Comparison of ENCODE assay signal across 19 cellular contexts in genomic region chr1:166907763-166908162, GRCh38. TPM values are rescaled to one million over a fixed set of nuclear protein-coding genes. Genes with fewer than 3 reads are reported as not detected.
DNase-seq lines count a peak whose midpoint lies in the region; ATAC-seq, FAIRE-seq and TF ChIP-seq lines count a peak whose summit lies in the region.
"Had no signal": no experiment of that assay in that cellular context is flagged by ENCODE, and none has a peak within 500 bp of the region (broad histone marks: within the 10 kb centered on the region; RNA-seq: fewer than 3 reads in every experiment).

No MANE protein-coding gene starts in this region.

- H3K4me2 ChIP-seq in H1 (ENCODE audit: insufficient read depth in 1 of 2, low read depth in 2 of 2, low read length in 2 of 2) (no peak overlapping the region), GM23338 (no peak overlapping the region)

- no peak overlapping the region for H4K8ac ChIP-seq in H1 (ENCODE audit: extremely low read depth, insufficient read depth, low read length)

- H2AK5ac ChIP-seq in H1 (ENCODE audit: low read depth, low read length) = no peak overlapping the region

- H3K9me2 ChIP-seq in GM23338 (ENCODE audit: insufficient read depth) = no peaks in the 10 kb centered on the region

- H2BK120ac ChIP-seq in H1 (replicated peaks; ENCODE audit: low read depth, low read length) = no peak overlapping the region

- in situ Hi-C loops in KBM-7 (cut with MboI; ENCODE audit: low pct_unique_long_range_greater_than_20kb, low sequenced_read_pairs) = no loop called here

- H3K4me1 ChIP-seq in H1 (replicated peaks in 1 of 4; ENCODE audit: control insufficient read depth in 3 of 4, insufficient read depth in 4 of 4, low read length in 3 of 4) (no peaks in the 10 kb centered on the region), GM23338 (ENCODE audit: insufficient read depth) (no peaks in the 10 kb centered on the region)
- H3K4me1 ChIP-seq: Caco-2 had no signal

- H4K5ac ChIP-seq in H1 (ENCODE audit: insufficient read length, low read depth, low read length) = no peak overlapping the region

- H3K9ac ChIP-seq in H1 (replicated peaks in 1 of 4; ENCODE audit: extremely low read depth in 1 of 4, low read depth in 3 of 4, low read length in 3 of 4) = no peak overlapping the region

- H3K79me2 ChIP-seq in H1 (ENCODE audit: control insufficient read depth in 1 of 2, insufficient read depth in 2 of 2, low read length in 2 of 2) = no peaks in the 10 kb centered on the region
- no peaks in the 10 kb centered on the region for H3K79me2 ChIP-seq in GM23338 (replicated peaks; ENCODE audit: insufficient read depth)

- no peak overlapping the region for H2BK20ac ChIP-seq in H1 (ENCODE audit: low read length)

- no peak overlapping the region for H4K91ac ChIP-seq in H1 (replicated peaks; ENCODE audit: insufficient read length, low read length)

- H3K27me3 ChIP-seq in H1 (replicated peaks in 1 of 4; ENCODE audit: control insufficient read depth in 3 of 4, extremely low read depth in 1 of 4, insufficient read depth in 3 of 4, low read length in 3 of 4) = no peaks in the 10 kb centered on the region; a peak in 1 of 7 replicates
- no peaks in the 10 kb centered on the region for H3K27me3 ChIP-seq in GM23338 (ENCODE audit: insufficient read depth)
- H3K27me3 ChIP-seq: ascending aorta, spleen had no signal

- no peak overlapping the region for H2BK12ac ChIP-seq in H1 (ENCODE audit: low read depth, low read length)

- no peak for TF ChIP-seq POLR2A in H1 (IDR thresholded peaks at IDR 0.05; ENCODE audit: control extremely low read depth in 1 of 2, low read depth in 2 of 2, low read length in 2 of 2)

- H3F3A ChIP-seq in GM23338 (replicated peaks; ENCODE audit: low read depth) = no peaks in the 10 kb centered on the region

- H3K79me1 ChIP-seq in H1 (ENCODE audit: low read depth, low read length) = no peaks in the 10 kb centered on the region

- peak overlapping the region; percentile 71; the same call in 1 of the 2 replicates for H2AFZ ChIP-seq in H1 (ENCODE audit: low read length)
- no peak overlapping the region for H2AFZ ChIP-seq in GM23338

- H3K36me3 ChIP-seq in H1 (ENCODE audit: control insufficient read depth in 2 of 4, insufficient read depth in 4 of 4, low read length in 3 of 4) (no peaks in the 10 kb centered on the region), GM23338 (ENCODE audit: insufficient read depth) (0 out of 2 replicates have a peak, but pooled peaks cover 3% of the 10 kb centered on the region)
- H3K36me3 ChIP-seq: ascending aorta, spleen had no signal

- H3K9me3 Mint-ChIP-seq in GM23338 (peaks cover 19% of the 10 kb centered on the region), endothelial cell (ENCODE audit: unreplicated experiment) (peaks cover 4% of the 10 kb centered on the region)
- H3K9me3 Mint-ChIP-seq: activated naive CD4-positive, alpha-beta T cell treated with anti-CD3 and anti-CD28 coated beads for 36 hours; effector memory CD8-positive, alpha-beta T cell had no signal

- H3K36me3 Mint-ChIP-seq in GM23338 (ENCODE audit: low read depth) (peaks cover 19% of the 10 kb centered on the region; the same call in 2 of the 3 replicates), endothelial cell (ENCODE audit: low read depth, unreplicated experiment) (no peaks in the 10 kb centered on the region)

- no peak overlapping the region for H3K14ac ChIP-seq in H1 (ENCODE audit: insufficient read length)

- H3K4me3 ChIP-seq in H1 (ENCODE audit: extremely low read depth in 1 of 4, insufficient read depth in 2 of 4, low read depth in 3 of 4, low read length in 4 of 4) (no peak overlapping the region), GM23338 (no peak overlapping the region)
- H3K4me3 ChIP-seq: ascending aorta, spleen had no signal

- H3K23me2 ChIP-seq in H1 (ENCODE audit: low read depth, low read length) = no peaks in the 10 kb centered on the region

- WGBS in H1 (ENCODE audit: extremely low coverage in 1 of 2, insufficient coverage in 1 of 2, insufficient read length in 1 of 2, insufficient replicate concordance in 2 of 2, low coverage in 1 of 2, low lambda C conversion rate in 2 of 2, missing lambda C conversion rate in 1 of 2), 2 experiments = 77% methylated on average over 3 of the region's 3 CpGs; no CpG with 5 or more reads in 1 of the 2 experiments

- no peak overlapping the region for H3K4me3 Mint-ChIP-seq in GM23338
- H3K4me3 Mint-ChIP-seq in endothelial cell (ENCODE audit: unreplicated experiment) = no peak overlapping the region
- H3K4me3 Mint-ChIP-seq: activated naive CD4-positive, alpha-beta T cell treated with anti-CD3 and anti-CD28 coated beads for 36 hours; effector memory CD8-positive, alpha-beta T cell; nephron progenitor cell had no signal

- TF ChIP-seq CTCF in H1 (IDR thresholded peaks at IDR 0.05; ENCODE audit: control extremely low read depth in 1 of 3, insufficient read depth in 1 of 3, low read depth in 1 of 3, low read length in 3 of 3) (no peak), GM23338 (conservative IDR thresholded peaks at IDR 0.05; ENCODE audit: low read depth in 2 of 2) (no peak), endothelial cell (IDR thresholded peaks at IDR 0.05; ENCODE audit: unreplicated experiment) (no peak)

- POLR2A ChIA-PET in H1 (lab: Charles Lee; ENCODE audit: partially characterized antibody) = no interaction called here

- H3K27me3 Mint-ChIP-seq in GM23338 (ENCODE audit: insufficient read depth, low read depth, poor library complexity) (peaks cover 3% of the 10 kb centered on the region), endothelial cell (ENCODE audit: unreplicated experiment) (peaks cover 2% of the 10 kb centered on the region)

- H2BK5ac ChIP-seq in H1 (ENCODE audit: low read depth, low read length) = no peak overlapping the region

- FAIRE-seq in GM18507 (lab: Jason Lieb, UNC) = peak; percentile 74
- no peak for FAIRE-seq in H1 (lab: Jason Lieb, UNC)
- FAIRE-seq: keratinocyte had no signal

- no peak overlapping the region for H3K56ac ChIP-seq in H1 (replicated peaks; ENCODE audit: insufficient read length, low read depth, low read length)

- CTCF ChIA-PET in H1 (lab: Charles Lee; ENCODE audit: partially characterized antibody) = interaction anchor here (0.9 to 23.8 kb wide), 5 partner anchors 9 to 151 kb away, joined by 3 to 874 read pairs (median 5); no protein-coding TSS in a partner anchor

- peaks cover 2 to 6% of the 10 kb centered on the region in 2 experiments for H3K9me3 ChIP-seq in H1 (ENCODE audit: insufficient read depth in 2 of 2, low read depth in 1 of 2, low read length in 1 of 2)
- H3K9me3 ChIP-seq: ascending aorta had no signal

- H4K20me1 ChIP-seq in H1 (replicated peaks in 1 of 2; ENCODE audit: control insufficient read depth in 1 of 2, insufficient read depth in 2 of 2, low read length in 2 of 2) (no peaks in the 10 kb centered on the region), GM23338 (replicated peaks; ENCODE audit: insufficient read depth) (no peaks in the 10 kb centered on the region)

- intact Hi-C loops in head of caudate nucleus (cut with DNase I) = no loop called here

- H3K27ac Mint-ChIP-seq in GM23338 = no peak overlapping the region
- H3K27ac Mint-ChIP-seq in endothelial cell (ENCODE audit: unreplicated experiment) = no peak overlapping the region
- H3K27ac Mint-ChIP-seq: activated naive CD4-positive, alpha-beta T cell treated with anti-CD3 and anti-CD28 coated beads for 36 hours; effector memory CD8-positive, alpha-beta T cell; nephron progenitor cell had no signal

- H3K23ac ChIP-seq in H1 (ENCODE audit: insufficient read length) = no peak overlapping the region

- DNase-seq in GM18507 (ENCODE audit: extremely low spot score, insufficient read length, low read depth) (no peak), KBM-7 (peak; percentile 22), H1 (ENCODE audit: low read depth in 1 of 2, low spot score in 2 of 2) (no peak), head of caudate nucleus (no peak), GM23338 (ENCODE audit: low spot score) (no peak), cerebellar nuclear complex (lab: John Stamatoyannopoulos, UW) (no peak), endothelial cell (ENCODE audit: low spot score) (no peak)
- DNase-seq: activated naive CD4-positive, alpha-beta T cell treated with anti-CD3 and anti-CD28 coated beads for 36 hours; activated T-cell treated with anti-CD3 and anti-CD28 coated beads for 4 hours; Caco-2; effector memory CD8-positive, alpha-beta T cell; EL; NCI-H2029 treated with DMSO at 0.1 percent for 48 hours; nephron progenitor cell; spleen had no signal

- TF ChIP-seq RAD21 in H1 (IDR thresholded peaks at IDR 0.05 in 1 of 2, conservative IDR thresholded peaks at IDR 0.05 in 1 of 2; ENCODE audit: low read depth in 2 of 2, low read length in 2 of 2) = no peak

- ATAC-seq in GM21515 (IDR thresholded peaks at IDR 0.05; ENCODE audit: unreplicated experiment) (peak; percentile 55), GM23338 (no peak)
- ATAC-seq: effector memory CD8-positive, alpha-beta T cell; SK-N-SH treated with all-trans-retinoic acid at 6 μM for 48 hours had no signal

- no peak overlapping the region for H2BK15ac ChIP-seq in H1 (ENCODE audit: low read length)

- H3K4ac ChIP-seq in H1 (replicated peaks; ENCODE audit: insufficient read length, low read depth, low read length) = no peak overlapping the region

- no peak for TF ChIP-seq EP300 in H1 (IDR thresholded peaks at IDR 0.05; ENCODE audit: borderline replicate concordance in 1 of 2, low read depth in 2 of 2, low read length in 2 of 2)

- no peak overlapping the region for H3K27ac ChIP-seq in H1 (ENCODE audit: low read depth, low read length)
- no peak overlapping the region for H3K27ac ChIP-seq in GM23338 (ENCODE audit: low read depth)
- H3K27ac ChIP-seq: ascending aorta, spleen had no signal

- H3K4me1 Mint-ChIP-seq in GM23338 = no peaks in the 10 kb centered on the region
- no peaks in the 10 kb centered on the region for H3K4me1 Mint-ChIP-seq in endothelial cell (ENCODE audit: unreplicated experiment)

- no peak overlapping the region for H3K18ac ChIP-seq in H1 (ENCODE audit: extremely low read depth, low read length)

TF ChIP-seq in H1, 55 proteins besides CTCF, POLR2A, EP300 and RAD21 (continues in another document):
- no peak for TF ChIP-seq FOSL1 (IDR thresholded peaks at IDR 0.05; ENCODE audit: insufficient read depth, low read depth, low read length)

TF ChIP-seq in GM23338, 12 proteins besides CTCF, POLR2A, EP300 and RAD21 (continues in another document):
- TF ChIP-seq NANOG (IDR thresholded peaks at IDR 0.05; ENCODE audit: borderline replicate concordance) (no peak), ZNF114 (CRISPR knock-in tag; IDR thresholded peaks at IDR 0.05) (no peak)

RNA-seq across cellular contexts. Expression of gene TADA1, which starts 31.7 kb away (rescaled TPM):
- total RNA-seq in H1 (2021; fragmentation: NEBNext Ultra II Directional; extraction: Animal tissue kit (Norgen Biotek cat#: 25700)) = 21.1 and 24.5 TPM in 2 replicates
- polyA plus RNA-seq in H1 (2011; rRNA removed) = 18.4 and 23.6 TPM in 2 replicates
- 28.9 TPM for polyA plus RNA-seq in H1 (2011; cell fraction: cytosol; rRNA removed)
- 12.7 TPM for polyA plus RNA-seq in H1 (2011; cell fraction: nucleus; rRNA removed)
- polyA plus RNA-seq in H1 (2012, experiment 1 of 2) = 14.6 to 18.9 TPM (median 17.2 TPM) in 4 replicates
- polyA plus RNA-seq in H1 (2012, experiment 2 of 2) = 4.8 TPM
- polyA plus RNA-seq in H1 (2013, experiment 1 of 2) = 11.3 TPM
- 11.0 TPM for polyA plus RNA-seq in H1 (2013, experiment 2 of 2)
- 26.9 and 33.2 TPM in 2 replicates for polyA minus RNA-seq in H1 (2011; rRNA and poly(A)+ RNA removed)
- polyA minus RNA-seq in H1 (2011; cell fraction: cytosol; rRNA and poly(A)+ RNA removed) = 15.9 TPM
- 13.5 TPM for polyA minus RNA-seq in H1 (2011; cell fraction: nucleus; rRNA and poly(A)+ RNA removed)
- 20.6 and 21.8 TPM in 2 replicates for total RNA-seq in GM23338 (2014; rRNA removed; shearing (Covaris generic))
- 17.8 and 22.0 TPM in 2 replicates for polyA plus RNA-seq in GM23338 (2016; fragmentation: Nextera tagmentation; extraction: Ambion mirVana)
- 11.7 TPM for total RNA-seq in endothelial cell (ENCODE audit: unreplicated experiment)
